ENCODE assay signal across 20 cellular contexts in genomic region chrX:44949125-44949524, GRCh38.
DNase-seq lines count a peak whose midpoint lies in the region; ATAC-seq and TF ChIP-seq lines count a peak whose summit lies in the region.
"Had no signal": no experiment of that assay in that cellular context is flagged by ENCODE, and none has a peak within 500 bp of the region (broad histone marks: within the 10 kb centered on the region; RNA-seq: fewer than 3 reads in every experiment).

No MANE protein-coding gene starts in this region.

- H3K27me3 Mint-ChIP-seq in GM23338 (ENCODE audit: insufficient read depth, low read depth, poor library complexity), result peaks cover 12% of the 10 kb centered on the region
- H3K27me3 Mint-ChIP-seq in mesothelial cell of epicardium (ENCODE audit: low read depth), result no peaks in the 10 kb centered on the region
- no peaks in the 10 kb centered on the region for H3K27me3 Mint-ChIP-seq in activated naive CD8-positive, alpha-beta T cell treated with anti-CD3 and anti-CD28 coated beads for 36 hours
- H3K27me3 Mint-ChIP-seq: B cell; CD4-positive, CD25-positive, alpha-beta regulatory T cell; CD8-positive, alpha-beta memory T cell had no signal

- H3K9me2 ChIP-seq in GM23338 (ENCODE audit: insufficient read depth), result no peaks in the 10 kb centered on the region

- H3K79me2 ChIP-seq in GM23338 (replicated peaks; ENCODE audit: insufficient read depth) (peaks cover 95% of the 10 kb centered on the region), mesendoderm (ENCODE audit: control insufficient read depth, insufficient read depth, low read length) (peaks cover 36% of the 10 kb centered on the region)

- no peak overlapping the region for H2BK5ac ChIP-seq in mesendoderm (ENCODE audit: low read length)

- H3K27ac ChIP-seq in C4-2B, result peak overlapping the region; percentile 59
- peak overlapping the region; percentile 99 for H3K27ac ChIP-seq in GM23338 (ENCODE audit: low read depth)
- H3K27ac ChIP-seq in HUES64 (ENCODE audit: low read depth, low read length), result peak overlapping the region; percentile 97; the same call in 1 of the 2 replicates
- no peak overlapping the region for H3K27ac ChIP-seq in mesendoderm (ENCODE audit: low read depth, low read length)
- H3K27ac ChIP-seq: BLaER1 treated with 17β-estradiol and CSF1 and Interleukin-3, amounts not matched to agents 10 nM and 100 nM had no signal

- H3K9ac ChIP-seq in HUES64 (ENCODE audit: low read depth, low read length), result no peak overlapping the region
- no peak overlapping the region for H3K9ac ChIP-seq in mesendoderm (ENCODE audit: low read length)
- H3K9ac ChIP-seq: BLaER1 treated with 17β-estradiol and CSF1 and Interleukin-3, amounts not matched to agents 10 nM and 100 nM had no signal

- TF ChIP-seq CTCF in C4-2B (conservative IDR thresholded peaks at IDR 0.05) (no peak), GM23338 (conservative IDR thresholded peaks at IDR 0.05; ENCODE audit: low read depth in 2 of 2) (no peak), mesothelial cell of epicardium (IDR thresholded peaks at IDR 0.05; ENCODE audit: unreplicated experiment) (no peak)

- no peak overlapping the region for H3K4ac ChIP-seq in mesendoderm (ENCODE audit: low read depth, low read length)

- DNase-seq in GM23338 (ENCODE audit: low spot score), result no peak
- DNase-seq in mesothelial cell of epicardium (ENCODE audit: low spot score in 2 of 2, unreplicated experiment in 2 of 2), result no peak
- DNase-seq in HCEC 1CT, result no peak
- no peak for DNase-seq in mesendoderm
- DNase-seq in activated naive CD8-positive, alpha-beta T cell treated with anti-CD3 and anti-CD28 coated beads for 36 hours, result no peak
- DNase-seq: CD4-positive, CD25-positive, alpha-beta regulatory T cell; CD8-positive, alpha-beta memory T cell; COR-L47; DMS 273 treated with DMSO at 0.1 percent for 48 hours; DMS53; DND-41; EL; GOT3; HFFc6; KG1 had no signal

- H3K4me3 ChIP-seq in GM23338 (no peak overlapping the region), HUES64 (ENCODE audit: low read length) (no peak overlapping the region), mesendoderm (ENCODE audit: low read length) (no peak overlapping the region)
- H3K4me3 ChIP-seq: BLaER1 treated with 17β-estradiol and CSF1 and Interleukin-3, amounts not matched to agents 10 nM and 100 nM; HAP-1 had no signal

- no peak overlapping the region for H3K56ac ChIP-seq in mesendoderm (ENCODE audit: low read length)

- H3K4me1 Mint-ChIP-seq in GM23338 (peaks cover 38% of the 10 kb centered on the region; the same call in 2 of the 3 replicates), mesothelial cell of epicardium (peaks cover 39% of the 10 kb centered on the region)
- peaks cover 31% of the 10 kb centered on the region for H3K4me1 Mint-ChIP-seq in activated naive CD8-positive, alpha-beta T cell treated with anti-CD3 and anti-CD28 coated beads for 36 hours

- no peak overlapping the region for H2AK5ac ChIP-seq in mesendoderm (ENCODE audit: low read length)

- H3K4me2 ChIP-seq in GM23338, result no peak overlapping the region
- no peak overlapping the region for H3K4me2 ChIP-seq in mesendoderm (ENCODE audit: low read length)
- H3K4me2 ChIP-seq: BLaER1 treated with 17β-estradiol and CSF1 and Interleukin-3, amounts not matched to agents 10 nM and 100 nM had no signal

- H4K5ac ChIP-seq in mesendoderm (ENCODE audit: low read length), result no peak overlapping the region

- WGBS in HUES64, result 85% methylated on average over 7 of the region's 8 CpGs
- no CpG with 5 or more reads among the region's 8 CpGs for WGBS in mesendoderm (ENCODE audit: extremely low coverage, insufficient coverage, low lambda C conversion rate)

- no peak overlapping the region for H4K8ac ChIP-seq in mesendoderm (ENCODE audit: low read depth, low read length)

- H3K36me3 Mint-ChIP-seq in GM23338 (ENCODE audit: low read depth) (peaks cover 14% of the 10 kb centered on the region), mesothelial cell of epicardium (peaks cover 18% of the 10 kb centered on the region)
- H3K36me3 Mint-ChIP-seq in activated naive CD8-positive, alpha-beta T cell treated with anti-CD3 and anti-CD28 coated beads for 36 hours, result peaks cover 24% of the 10 kb centered on the region

- H3K27me3 ChIP-seq in GM23338 (ENCODE audit: insufficient read depth) (no peaks in the 10 kb centered on the region), HUES64 (ENCODE audit: insufficient read depth, low read length) (no peaks in the 10 kb centered on the region), mesendoderm (ENCODE audit: insufficient read depth, low read length, poor library complexity) (no peaks in the 10 kb centered on the region)
- H3K27me3 ChIP-seq: BLaER1 treated with 17β-estradiol and CSF1 and Interleukin-3, amounts not matched to agents 10 nM and 100 nM had no signal

- H4K20me1 ChIP-seq in GM23338 (replicated peaks; ENCODE audit: insufficient read depth), result no peaks in the 10 kb centered on the region; the same call in 1 of the 2 replicates

- H3K4me1 ChIP-seq in GM23338 (ENCODE audit: insufficient read depth) (peaks cover 18% of the 10 kb centered on the region), HUES64 (ENCODE audit: insufficient read depth, low read length) (peaks cover 21% of the 10 kb centered on the region; the same call in 1 of the 2 replicates), mesendoderm (ENCODE audit: control insufficient read depth, low read depth, low read length) (no peaks in the 10 kb centered on the region)

- ATAC-seq in GM23338, result no peak

- no peak overlapping the region for H3K4me3 Mint-ChIP-seq in GM23338
- H3K4me3 Mint-ChIP-seq in mesothelial cell of epicardium, result no peak overlapping the region
- no peak overlapping the region for H3K4me3 Mint-ChIP-seq in activated naive CD8-positive, alpha-beta T cell treated with anti-CD3 and anti-CD28 coated beads for 36 hours
- H3K4me3 Mint-ChIP-seq: B cell, HFFc6 had no signal

- H3K36me3 ChIP-seq in GM23338 (ENCODE audit: insufficient read depth), result no peaks in the 10 kb centered on the region
- H3K36me3 ChIP-seq in HUES64 (ENCODE audit: insufficient read depth, low read length), result no peaks in the 10 kb centered on the region
- H3K36me3 ChIP-seq in mesendoderm (ENCODE audit: control insufficient read depth, insufficient read depth, low read length), result no peaks in the 10 kb centered on the region
- H3K36me3 ChIP-seq: HAP-1 had no signal

- H3K79me1 ChIP-seq in mesendoderm (ENCODE audit: low read length), result no peaks in the 10 kb centered on the region

- H2BK15ac ChIP-seq in mesendoderm (replicated peaks; ENCODE audit: low read depth), result no peak overlapping the region

- no peaks in the 10 kb centered on the region for H3F3A ChIP-seq in GM23338 (replicated peaks; ENCODE audit: low read depth)

- no peaks in the 10 kb centered on the region for H3K9me3 ChIP-seq in HUES64 (ENCODE audit: insufficient read depth, low read depth, low read length)
- H3K9me3 ChIP-seq: HAP-1 had no signal

- H2BK120ac ChIP-seq in mesendoderm (ENCODE audit: low read depth, low read length), result no peak overlapping the region

- peaks cover 3% of the 10 kb centered on the region; the same call in 1 of the 3 replicates for H3K9me3 Mint-ChIP-seq in GM23338
- H3K9me3 Mint-ChIP-seq in mesothelial cell of epicardium, result peaks cover 22% of the 10 kb centered on the region
- H3K9me3 Mint-ChIP-seq in activated naive CD8-positive, alpha-beta T cell treated with anti-CD3 and anti-CD28 coated beads for 36 hours, result peaks cover 2% of the 10 kb centered on the region

- no peak overlapping the region for H3K23ac ChIP-seq in mesendoderm (ENCODE audit: low read length)

- H3K27ac Mint-ChIP-seq in GM23338, result peak overlapping the region; percentile 82
- H3K27ac Mint-ChIP-seq in mesothelial cell of epicardium, result peak overlapping the region; percentile 95
- H3K27ac Mint-ChIP-seq in activated naive CD8-positive, alpha-beta T cell treated with anti-CD3 and anti-CD28 coated beads for 36 hours, result no peak overlapping the region
- H3K27ac Mint-ChIP-seq: B cell, HFFc6 had no signal

- no peak overlapping the region for H2AFZ ChIP-seq in GM23338

- H3K18ac ChIP-seq in mesendoderm (ENCODE audit: low read length), result no peak overlapping the region

TF ChIP-seq in GM23338, 12 proteins besides CTCF, POLR2A, EP300 and RAD21:
- TF ChIP-seq ZNF114 (CRISPR knock-in tag; IDR thresholded peaks at IDR 0.05) (no peak), EZH2 (IDR thresholded peaks at IDR 0.05; ENCODE audit: low read depth, unreplicated experiment) (no peak), ZNF331 (CRISPR knock-in tag; IDR thresholded peaks at IDR 0.05; ENCODE audit: low read depth) (no peak)
